ENCODE assay signal across 23 cellular contexts in the genomic region with DNA sequence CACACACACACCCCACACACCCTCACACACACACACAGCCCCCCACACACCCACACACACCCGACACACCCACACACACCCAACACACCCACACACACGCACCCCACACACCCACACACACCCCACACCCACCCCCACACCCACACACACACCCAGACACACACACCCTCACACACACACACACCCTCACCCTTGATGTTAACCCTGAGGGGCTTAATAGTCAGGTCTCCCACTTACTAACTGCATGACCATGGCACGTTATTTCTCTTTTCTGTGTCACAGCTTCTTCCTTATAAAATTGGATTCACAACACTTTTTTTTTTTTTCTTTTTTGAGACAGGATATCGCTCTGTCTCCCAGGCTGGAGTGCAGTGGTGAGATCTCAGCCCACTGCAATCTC. TPM values are rescaled to one million over a fixed set of nuclear protein-coding genes. Genes with fewer than 3 reads are reported as not detected.
DNase-seq lines count a peak whose midpoint lies in the region; ATAC-seq, FAIRE-seq and TF ChIP-seq lines count a peak whose summit lies in the region.
"Had no signal": no experiment of that assay in that cellular context is flagged by ENCODE, and none has a peak within 500 bp of the region (broad histone marks: within the 10 kb centered on the region; RNA-seq: fewer than 3 reads in every experiment).

No MANE protein-coding gene starts in this region.

- no peak overlapping the region for H3K56ac ChIP-seq in H1 (replicated peaks; ENCODE audit: insufficient read length, low read depth, low read length)

- H3K4me3 ChIP-seq in H1 (ENCODE audit: extremely low read depth in 1 of 4, insufficient read depth in 2 of 4, low read depth in 3 of 4, low read length in 4 of 4) = no peak overlapping the region
- H3K4me3 ChIP-seq: mucosa of descending colon, smooth muscle cell, upper lobe of right lung had no signal

- H3K9me3 ChIP-seq in H1 (ENCODE audit: insufficient read depth in 2 of 2, low read depth in 1 of 2, low read length in 1 of 2) = no peaks in the 10 kb centered on the region
- H3K9me3 ChIP-seq: mucosa of descending colon, neutrophil, upper lobe of right lung had no signal

- H4K5ac ChIP-seq in H1 (ENCODE audit: insufficient read length, low read depth, low read length) = no peak overlapping the region

- no peaks in the 10 kb centered on the region for H3K79me1 ChIP-seq in H1 (ENCODE audit: low read depth, low read length)

- H3K27ac ChIP-seq in H1 (ENCODE audit: low read depth, low read length) = no peak overlapping the region
- H3K27ac ChIP-seq: neutrophil, upper lobe of right lung had no signal

- no peak overlapping the region for H2BK15ac ChIP-seq in H1 (ENCODE audit: low read length)

- no peak overlapping the region for H3K23ac ChIP-seq in H1 (ENCODE audit: insufficient read length)

- peaks cover 17% of the 10 kb centered on the region for H3K27me3 Mint-ChIP-seq in activated naive CD4-positive, alpha-beta T cell treated with anti-CD3 and anti-CD28 coated beads, Interleukin-2, amount 10 ng/mL, durations not matched to agents 7 days and 5 days
- H3K27me3 Mint-ChIP-seq in T-cell = no peaks in the 10 kb centered on the region
- H3K27me3 Mint-ChIP-seq in stimulated activated naive B cell treated with anti-CD40 and anti-IgM and Interleukin-4, amounts not matched to agents 10 μg/mL and 1 μg/mL and 100 μg/mL, for 72 hours = peaks cover 0 to 7% of the 10 kb centered on the region in 2 donors
- H3K27me3 Mint-ChIP-seq: CD4-positive, CD25-positive, alpha-beta regulatory T cell had no signal

- POLR2A ChIA-PET in T-cell (lab: Charles Lee) = no interaction called here
- POLR2A ChIA-PET in H1 (lab: Charles Lee; ENCODE audit: partially characterized antibody) = interaction anchor here (0.6 to 1.1 kb wide), 4 partner anchors 31 to 210 kb away, joined by 3 to 4 read pairs (median 4); no protein-coding TSS in a partner anchor

- CTCF ChIA-PET in activated naive CD4-positive, alpha-beta T cell treated with anti-CD3 and anti-CD28 coated beads, Interleukin-2, amount 10 ng/mL, durations not matched to agents 7 days and 5 days (lab: Charles Lee) = no interaction called here
- CTCF ChIA-PET in T-cell (lab: Charles Lee) = no interaction called here
- CTCF ChIA-PET in H1 (lab: Charles Lee; ENCODE audit: partially characterized antibody) = interaction anchor here (0.6 to 5.1 kb wide), 10 partner anchors 10 to 212 kb away, joined by 3 to 43 read pairs (median 8); no protein-coding TSS in a partner anchor

- no peak overlapping the region for H2BK5ac ChIP-seq in H1 (ENCODE audit: low read depth, low read length)

- no peaks in the 10 kb centered on the region for H3K4me1 Mint-ChIP-seq in activated naive CD4-positive, alpha-beta T cell treated with anti-CD3 and anti-CD28 coated beads, Interleukin-2, amount 10 ng/mL, durations not matched to agents 7 days and 5 days
- H3K4me1 Mint-ChIP-seq in T-cell = peaks cover 22 to 30% (median 26%) of the 10 kb centered on the region in 3 donors
- H3K4me1 Mint-ChIP-seq in stimulated activated naive B cell treated with anti-CD40 and anti-IgM and Interleukin-4, amounts not matched to agents 10 μg/mL and 1 μg/mL and 100 μg/mL, for 72 hours = peaks cover 11 to 25% of the 10 kb centered on the region in 2 donors

- WGBS in H1 (ENCODE audit: extremely low coverage in 1 of 2, insufficient coverage in 1 of 2, insufficient read length in 1 of 2, insufficient replicate concordance in 2 of 2, low coverage in 1 of 2, low lambda C conversion rate in 2 of 2, missing lambda C conversion rate in 1 of 2), 2 experiments = 100% methylated on average over 1 of the region's 4 CpGs; no CpG with 5 or more reads in 1 of the 2 experiments

- no peak overlapping the region for H3K4me2 ChIP-seq in H1 (ENCODE audit: insufficient read depth in 1 of 2, low read depth in 2 of 2, low read length in 2 of 2)
- H3K4me2 ChIP-seq: smooth muscle cell had no signal

- TF ChIP-seq CTCF in H1 (IDR thresholded peaks at IDR 0.05; ENCODE audit: control extremely low read depth in 1 of 3, insufficient read depth in 1 of 3, low read depth in 1 of 3, low read length in 3 of 3) = no peak

- DNase-seq in activated naive CD4-positive, alpha-beta T cell treated with anti-CD3 and anti-CD28 coated beads, Interleukin-2, amount 10 ng/mL, durations not matched to agents 7 days and 5 days = peak; percentile 12
- DNase-seq in activated naive CD4-positive, alpha-beta T cell treated with anti-CD3 and anti-CD28 coated beads, Interleukin-2, amount 50 U/mL, for 16 hours = no peak
- DNase-seq in T-cell = no peak
- no peak for DNase-seq in H1 (ENCODE audit: low read depth in 1 of 2, low spot score in 2 of 2)
- DNase-seq in stimulated activated naive B cell treated with anti-CD40 and anti-IgM and Interleukin-4, amounts not matched to agents 10 μg/mL and 1 μg/mL and 100 μg/mL, for 72 hours = no peak
- DNase-seq in foreskin melanocyte = no peak
- DNase-seq in GM19239 (ENCODE audit: insufficient read length, low spot score) = no peak
- DNase-seq: amygdala; CD4-positive, CD25-positive, alpha-beta regulatory T cell; mucosa of descending colon; NCI-H1092; NCI-H2029 treated with DMSO at 0.1 percent for 48 hours; NCI-H446 treated with DMSO at 0.1 percent for 48 hours; NK-92 treated with Interleukin-12 subunit alpha and Interleukin-12 subunit beta, amount 100 ng/mL, for 24 hours; stimulated activated CD4-positive, alpha-beta T cell treated with anti-CD3 and anti-CD28 coated beads, Interleukin-2, amount 100 ng/mL, for 48 hours had no signal

- no peak overlapping the region for H2BK12ac ChIP-seq in H1 (ENCODE audit: low read depth, low read length)

- no peak for FAIRE-seq in H1 (lab: Jason Lieb, UNC)
- no peak for FAIRE-seq in GM19239 (lab: Jason Lieb, UNC)
- FAIRE-seq: GM12892 had no signal

- H3K4ac ChIP-seq in H1 (replicated peaks; ENCODE audit: insufficient read length, low read depth, low read length) = no peak overlapping the region

- no peak overlapping the region for H3K18ac ChIP-seq in H1 (ENCODE audit: extremely low read depth, low read length)

- no peak overlapping the region for H2BK120ac ChIP-seq in H1 (replicated peaks; ENCODE audit: low read depth, low read length)

- H3K14ac ChIP-seq in H1 (ENCODE audit: insufficient read length) = no peak overlapping the region

- TF ChIP-seq EP300 in H1 (IDR thresholded peaks at IDR 0.05; ENCODE audit: borderline replicate concordance in 1 of 2, low read depth in 2 of 2, low read length in 2 of 2) = no peak

- H3K79me2 ChIP-seq in H1 (ENCODE audit: control insufficient read depth in 1 of 2, insufficient read depth in 2 of 2, low read length in 2 of 2) = no peaks in the 10 kb centered on the region

- no peak overlapping the region for H4K91ac ChIP-seq in H1 (replicated peaks; ENCODE audit: insufficient read length, low read length)

- H3K27me3 ChIP-seq in H1 (replicated peaks in 1 of 4; ENCODE audit: control insufficient read depth in 3 of 4, extremely low read depth in 1 of 4, insufficient read depth in 3 of 4, low read length in 3 of 4) = peaks cover 13 to 24% (median 23%) of the 10 kb centered on the region in 4 experiments; a peak in 6 of 7 replicates
- H3K27me3 ChIP-seq: upper lobe of right lung had no signal

- peak overlapping the region; percentile 60; the same call in 1 of the 2 replicates for H4K8ac ChIP-seq in H1 (ENCODE audit: extremely low read depth, insufficient read depth, low read length)

- H3K27ac Mint-ChIP-seq in activated naive CD4-positive, alpha-beta T cell treated with anti-CD3 and anti-CD28 coated beads, Interleukin-2, amount 10 ng/mL, durations not matched to agents 7 days and 5 days = no peak overlapping the region
- peak overlapping the region; percentile 65 to 72 for H3K27ac Mint-ChIP-seq in T-cell
- peak overlapping the region; percentile 96 for H3K27ac Mint-ChIP-seq in stimulated activated naive B cell treated with anti-CD40 and anti-IgM and Interleukin-4, amounts not matched to agents 10 μg/mL and 1 μg/mL and 100 μg/mL, for 72 hours

- no peak overlapping the region for H3K4me3 Mint-ChIP-seq in activated naive CD4-positive, alpha-beta T cell treated with anti-CD3 and anti-CD28 coated beads, Interleukin-2, amount 10 ng/mL, durations not matched to agents 7 days and 5 days
- peak overlapping the region in 1 of 3 donors; percentile 22 for H3K4me3 Mint-ChIP-seq in T-cell
- peak overlapping the region; percentile 25 to 59 for H3K4me3 Mint-ChIP-seq in stimulated activated naive B cell treated with anti-CD40 and anti-IgM and Interleukin-4, amounts not matched to agents 10 μg/mL and 1 μg/mL and 100 μg/mL, for 72 hours

- TF ChIP-seq RAD21 in H1 (IDR thresholded peaks at IDR 0.05 in 1 of 2, conservative IDR thresholded peaks at IDR 0.05 in 1 of 2; ENCODE audit: low read depth in 2 of 2, low read length in 2 of 2) = no peak

- H3K23me2 ChIP-seq in H1 (ENCODE audit: low read depth, low read length) = peaks cover 11% of the 10 kb centered on the region; the same call in 1 of the 2 replicates

- H3K36me3 ChIP-seq in H1 (ENCODE audit: control insufficient read depth in 2 of 4, insufficient read depth in 4 of 4, low read length in 3 of 4) = no peaks in the 10 kb centered on the region
- H3K36me3 ChIP-seq: upper lobe of right lung had no signal

- no peaks in the 10 kb centered on the region for H3K9me3 Mint-ChIP-seq in activated naive CD4-positive, alpha-beta T cell treated with anti-CD3 and anti-CD28 coated beads, Interleukin-2, amount 10 ng/mL, durations not matched to agents 7 days and 5 days
- no peaks in the 10 kb centered on the region for H3K9me3 Mint-ChIP-seq in T-cell
- H3K9me3 Mint-ChIP-seq in stimulated activated naive B cell treated with anti-CD40 and anti-IgM and Interleukin-4, amounts not matched to agents 10 μg/mL and 1 μg/mL and 100 μg/mL, for 72 hours = no peaks in the 10 kb centered on the region
- H3K9me3 Mint-ChIP-seq: CD4-positive, CD25-positive, alpha-beta regulatory T cell had no signal

- peaks cover 4 to 23% of the 10 kb centered on the region in 2 experiments for H4K20me1 ChIP-seq in H1 (replicated peaks in 1 of 2; ENCODE audit: control insufficient read depth in 1 of 2, insufficient read depth in 2 of 2, low read length in 2 of 2)

- peaks cover 0 to 13% (median 3%) of the 10 kb centered on the region in 4 experiments; a peak in 4 of 7 replicates for H3K4me1 ChIP-seq in H1 (replicated peaks in 1 of 4; ENCODE audit: control insufficient read depth in 3 of 4, insufficient read depth in 4 of 4, low read length in 3 of 4)
- H3K4me1 ChIP-seq: upper lobe of right lung had no signal

- no peak overlapping the region for H2AFZ ChIP-seq in H1 (ENCODE audit: low read length)

- no peak for ATAC-seq in T-cell (replicated peaks in 1 of 4)
- peak in 1 of 2 donors; percentile 41 for ATAC-seq in stimulated activated naive B cell treated with anti-CD40 and anti-IgM and Interleukin-4, amounts not matched to agents 10 μg/mL and 1 μg/mL and 100 μg/mL, for 72 hours (replicated peaks)
- ATAC-seq in HG02938 (IDR thresholded peaks at IDR 0.05; ENCODE audit: unreplicated experiment) = no peak
- ATAC-seq: HCT116, mucosa of descending colon, Panc1, upper lobe of right lung had no signal

- peaks cover 10% of the 10 kb centered on the region for H3K36me3 Mint-ChIP-seq in activated naive CD4-positive, alpha-beta T cell treated with anti-CD3 and anti-CD28 coated beads, Interleukin-2, amount 10 ng/mL, durations not matched to agents 7 days and 5 days
- peaks cover 15% of the 10 kb centered on the region for H3K36me3 Mint-ChIP-seq in T-cell
- H3K36me3 Mint-ChIP-seq in stimulated activated naive B cell treated with anti-CD40 and anti-IgM and Interleukin-4, amounts not matched to agents 10 μg/mL and 1 μg/mL and 100 μg/mL, for 72 hours = peaks cover 8 to 23% of the 10 kb centered on the region in 2 donors

- no peak overlapping the region for H2BK20ac ChIP-seq in H1 (ENCODE audit: low read length)

- no peak overlapping the region for H3K9ac ChIP-seq in H1 (replicated peaks in 1 of 4; ENCODE audit: extremely low read depth in 1 of 4, low read depth in 3 of 4, low read length in 3 of 4)

- TF ChIP-seq POLR2A in H1 (IDR thresholded peaks at IDR 0.05; ENCODE audit: control extremely low read depth in 1 of 2, low read depth in 2 of 2, low read length in 2 of 2) = no peak

- H2AK5ac ChIP-seq in H1 (ENCODE audit: low read depth, low read length) = no peak overlapping the region

RNA-seq across cellular contexts. Expression of gene GRM2, which starts 2.8 kb away (rescaled TPM):
- 1 to 10 TPM; 1.5 to 6.9 (median 2.2) TPM for total RNA-seq in T-cell
- 3.9 and 4.3 TPM in 2 replicates for total RNA-seq in H1 (2021; fragmentation: NEBNext Ultra II Directional; extraction: Animal tissue kit (Norgen Biotek cat#: 25700))
- polyA plus RNA-seq in H1 (2011; rRNA removed) = 10.5 and 11.7 TPM in 2 replicates
- polyA plus RNA-seq in H1 (2011; cell fraction: cytosol; rRNA removed) = 7.6 TPM
- polyA plus RNA-seq in H1 (2011; cell fraction: nucleus; rRNA removed) = 9.2 TPM
- polyA plus RNA-seq in H1 (2012, experiment 1 of 2) = 2.9 to 4.9 TPM (median 4.2 TPM) in 4 replicates
- 4.5 TPM for polyA plus RNA-seq in H1 (2012, experiment 2 of 2)
- 3.9 TPM for polyA plus RNA-seq in H1 (2013, experiment 1 of 2)
- 3.6 TPM for polyA plus RNA-seq in H1 (2013, experiment 2 of 2)
- 4.1 and 4.6 TPM in 2 replicates for polyA minus RNA-seq in H1 (2011; rRNA and poly(A)+ RNA removed)
- 2.7 TPM for polyA minus RNA-seq in H1 (2011; cell fraction: cytosol; rRNA and poly(A)+ RNA removed)
- 2.4 TPM for polyA minus RNA-seq in H1 (2011; cell fraction: nucleus; rRNA and poly(A)+ RNA removed)
- total RNA-seq: LHCN-M2 had no signal

RNA-seq across cellular contexts. Expression of gene TEX264, which starts 38.6 kb away (rescaled TPM):
- 10 to 100 TPM; 35.9 to 51.0 (median 47.0) TPM for total RNA-seq in T-cell
- total RNA-seq in H1 (2021; fragmentation: NEBNext Ultra II Directional; extraction: Animal tissue kit (Norgen Biotek cat#: 25700)) = 11.2 and 11.9 TPM in 2 replicates
- polyA plus RNA-seq in H1 (2011; rRNA removed) = 35.6 and 42.0 TPM in 2 replicates
- polyA plus RNA-seq in H1 (2011; cell fraction: cytosol; rRNA removed) = 22.6 TPM
- polyA plus RNA-seq in H1 (2011; cell fraction: nucleus; rRNA removed) = 25.0 TPM
- 9.7 to 13.9 TPM (median 12.3 TPM) in 4 replicates for polyA plus RNA-seq in H1 (2012, experiment 1 of 2)
- polyA plus RNA-seq in H1 (2012, experiment 2 of 2) = 13.6 TPM
- polyA plus RNA-seq in H1 (2013, experiment 1 of 2) = 12.9 TPM
- polyA plus RNA-seq in H1 (2013, experiment 2 of 2) = 15.5 TPM
- 12.1 and 25.5 TPM in 2 replicates for polyA minus RNA-seq in H1 (2011; rRNA and poly(A)+ RNA removed)
- 6.2 TPM for polyA minus RNA-seq in H1 (2011; cell fraction: cytosol; rRNA and poly(A)+ RNA removed)
- 4.4 TPM for polyA minus RNA-seq in H1 (2011; cell fraction: nucleus; rRNA and poly(A)+ RNA removed)
